Comparison of ENCODE assay signal across 13 cellular contexts in the genomic region with DNA sequence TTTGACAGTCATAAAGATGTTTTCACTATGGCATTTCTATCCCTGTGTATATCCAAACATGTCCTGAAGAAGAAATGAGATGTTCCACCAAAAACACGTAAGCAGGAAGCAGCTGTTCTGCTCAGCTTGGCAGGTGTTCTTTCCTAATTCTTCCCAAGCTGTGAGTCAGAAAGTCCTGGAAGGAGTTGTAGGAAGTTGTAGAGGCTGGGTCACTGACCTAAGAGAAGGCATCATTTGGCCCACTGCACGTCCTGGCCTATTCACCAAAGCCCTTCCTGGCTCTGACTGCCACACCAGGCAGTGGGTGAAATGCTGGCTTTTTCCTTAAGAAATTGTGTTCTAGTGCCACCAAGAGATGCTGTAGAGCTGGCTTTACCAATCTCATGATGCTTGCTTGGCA. TPM values are rescaled to one million over a fixed set of nuclear protein-coding genes. Genes with fewer than 3 reads are reported as not detected.
DNase-seq lines count a peak whose midpoint lies in the region; ATAC-seq, FAIRE-seq and TF ChIP-seq lines count a peak whose summit lies in the region.
"Had no signal": no experiment of that assay in that cellular context is flagged by ENCODE, and none has a peak within 500 bp of the region (broad histone marks: within the 10 kb centered on the region; RNA-seq: fewer than 3 reads in every experiment).

No MANE protein-coding gene starts in this region.

- H3K27me3 ChIP-seq in ascending aorta (no peaks in the 10 kb centered on the region), HAP-1 (ENCODE audit: low read depth) (no peaks in the 10 kb centered on the region)
- H3K27me3 ChIP-seq: ovary, transverse colon had no signal

- TF ChIP-seq POLR2A in H54 (IDR thresholded peaks at IDR 0.05; ENCODE audit: low read depth, low read length): no peak

- DNase-seq in H54 (ENCODE audit: insufficient read length, low spot score) (peak; percentile 15), ascending aorta (ENCODE audit: low spot score in 2 of 2) (peak in 1 of 2 donors; percentile 87), glomerular visceral epithelial cell (ENCODE audit: extremely low spot score) (peak; percentile 54), smooth muscle cell of the brain vasculature (ENCODE audit: low read depth, low spot score) (peak; percentile 9), HAP-1 (ENCODE audit: low spot score in 2 of 2) (no peak)
- DNase-seq in stimulated activated CD4-positive, alpha-beta T cell treated with anti-CD3 and anti-CD28 coated beads, Interleukin-2, amount 100 ng/mL, for 48 hours: no peak
- DNase-seq: activated CD4-positive, alpha-beta T cell treated with anti-CD3 and anti-CD28 coated beads, Interleukin-2, amount 50 U/mL, for 4 hours; activated naive CD8-positive, alpha-beta T cell treated with anti-CD3 and anti-CD28 coated beads, Interleukin-2, amount 10 ng/mL, durations not matched to agents 7 days and 5 days; islet precursor cell; NCI-H1436; transverse colon had no signal

- TF ChIP-seq CTCF in ascending aorta (IDR thresholded peaks at IDR 0.05): no peak

- ATAC-seq in HG02973 (IDR thresholded peaks at IDR 0.05; ENCODE audit: unreplicated experiment): no peak

- H3K9me3 ChIP-seq in ascending aorta: no peaks in the 10 kb centered on the region
- H3K9me3 ChIP-seq in HAP-1: no peaks in the 10 kb centered on the region
- H3K9me3 ChIP-seq: ovary, transverse colon had no signal

- intact Hi-C loops in ascending aorta (cut with DNase I): loop anchor here (5.0 kb wide), 1 partner anchor 83 kb away; no protein-coding TSS in a partner anchor

- in situ Hi-C loops in HAP-1 (cut with MboI; ENCODE audit: low sequenced_read_pairs): no loop called here

- peak; percentile 73 for FAIRE-seq in H54 (lab: Jason Lieb, UNC)

- H3K36me3 ChIP-seq in ascending aorta (peaks cover 0 to 6% of the 10 kb centered on the region in 2 donors), HAP-1 (replicated peaks) (no peaks in the 10 kb centered on the region)
- H3K36me3 ChIP-seq: ovary, transverse colon had no signal

- peaks cover 0 to 3% of the 10 kb centered on the region in 2 donors for H3K4me1 ChIP-seq in ascending aorta
- H3K4me1 ChIP-seq in HAP-1: no peaks in the 10 kb centered on the region
- H3K4me1 ChIP-seq: transverse colon had no signal

- H3K4me3 ChIP-seq in ascending aorta (no peak overlapping the region), HAP-1 (no peak overlapping the region)
- H3K4me3 ChIP-seq: ovary, transverse colon had no signal

- peak overlapping the region; percentile 33 for H3K27ac ChIP-seq in ascending aorta
- H3K27ac ChIP-seq: ovary had no signal

RNA-seq across cellular contexts. Expression of a gene that starts 40.3 kb away (rescaled TPM):
- total RNA-seq in ascending aorta: 29.5 TPM

Comparison
In these comparisons a context has a peak if more than half of its experiments do, and no peak if none do; other contexts are left out.
1. DNase-seq: peak in H54 (single experiment), glomerular visceral epithelial cell (single experiment) and smooth muscle cell of the brain vasculature (single experiment); none in HAP-1 (0 of 2) and stimulated activated CD4-positive, alpha-beta T cell treated with anti-CD3 and anti-CD28 coated beads, Interleukin-2, amount 100 ng/mL, for 48 hours (0 of 2).